In genomic region chr17:80779961-80780380, GRCh38 we compare ENCODE assay signal across 9 cellular contexts.
DNase-seq lines count a peak whose midpoint lies in the region; ATAC-seq, FAIRE-seq and TF ChIP-seq lines count a peak whose summit lies in the region.
"Had no signal": no experiment of that assay in that cellular context is flagged by ENCODE, and none has a peak within 500 bp of the region (broad histone marks: within the 10 kb centered on the region; RNA-seq: fewer than 3 reads in every experiment).

No MANE protein-coding gene starts in this region.

- ATAC-seq in DND-41 (ENCODE audit: insufficient read depth, low read depth), result no peak
- ATAC-seq in pancreas, result peak in 3 of 4 donors; percentile 30 to 45 (median 45)
- no peak for ATAC-seq in HG02759 (IDR thresholded peaks at IDR 0.05; ENCODE audit: unreplicated experiment)

- peaks cover 70% of the 10 kb centered on the region for H3K4me1 ChIP-seq in DND-41 (ENCODE audit: insufficient read depth, low read length)
- H3K4me1 ChIP-seq in pancreas, result no peaks in the 10 kb centered on the region

- no peaks in the 10 kb centered on the region for H4K20me1 ChIP-seq in DND-41 (ENCODE audit: insufficient read depth, low read length)

- H3K27ac ChIP-seq in DND-41 (ENCODE audit: low read length), result peak overlapping the region; percentile 86
- H3K27ac ChIP-seq in pancreas, result no peak overlapping the region

- peak overlapping the region; percentile 75 for H3K27ac Mint-ChIP-seq in dendritic cell treated with granulocyte-macrophage colony-stimulating factor and Interleukin-4, amounts not matched to agents 40 ng/mL and 50 ng/mL, for 4 days

- TF ChIP-seq CTCF in DND-41 (IDR thresholded peaks at IDR 0.05; ENCODE audit: borderline replicate concordance, extremely low read depth, low read length, poor library complexity, severe bottlenecking), result no peak
- TF ChIP-seq CTCF in pancreas (IDR thresholded peaks at IDR 0.05), result no peak

- H3K4me3 ChIP-seq in DND-41 (ENCODE audit: low read depth in 1 of 2, low read length in 2 of 2) (no peak overlapping the region), pancreas (no peak overlapping the region), H7 (ENCODE audit: insufficient read depth, low read depth, low read length) (no peak overlapping the region)

- H3K9me3 ChIP-seq in DND-41 (ENCODE audit: insufficient read depth, low read length, severe bottlenecking) (no peaks in the 10 kb centered on the region), pancreas (no peaks in the 10 kb centered on the region)

- intact Hi-C loops in dendritic cell treated with granulocyte-macrophage colony-stimulating factor and Interleukin-4, amounts not matched to agents 40 ng/mL and 50 ng/mL, for 4 days (cut with micrococcal nuclease), result no loop called here
- intact Hi-C loops in pancreas (cut with DNase I), result no loop called here

- peaks cover 2% of the 10 kb centered on the region for H3K27me3 Mint-ChIP-seq in dendritic cell treated with granulocyte-macrophage colony-stimulating factor and Interleukin-4, amounts not matched to agents 40 ng/mL and 50 ng/mL, for 4 days

- peak overlapping the region; percentile 35; the same call in 1 of the 2 replicates for H3K4me2 ChIP-seq in DND-41 (ENCODE audit: insufficient read depth, low read length)

- DNase-seq in DND-41 (no peak), NOMO-1 treated with dmso at 0.1 percent for 144 hours (lab: John Stamatoyannopoulos, UW; ENCODE audit: unreplicated experiment) (peak; percentile 77), pancreas (peak in 1 of 6 donors; percentile 27), hypothalamus (lab: John Stamatoyannopoulos, UW) (no peak), H7 (no peak)
- no peak for DNase-seq in activated CD8-positive, alpha-beta memory T cell treated with anti-CD3 and anti-CD28 coated beads, Interleukin-2, amount 50 U/mL, for 4 hours
- DNase-seq: effector CD8-positive, alpha-beta T cell had no signal

- no peaks in the 10 kb centered on the region for H3K9me3 Mint-ChIP-seq in dendritic cell treated with granulocyte-macrophage colony-stimulating factor and Interleukin-4, amounts not matched to agents 40 ng/mL and 50 ng/mL, for 4 days

- H3K4me1 Mint-ChIP-seq in dendritic cell treated with granulocyte-macrophage colony-stimulating factor and Interleukin-4, amounts not matched to agents 40 ng/mL and 50 ng/mL, for 4 days (ENCODE audit: low read depth), result peaks cover 37% of the 10 kb centered on the region

- H3K36me3 ChIP-seq in DND-41 (ENCODE audit: insufficient read depth, low read length), result peaks cover 24% of the 10 kb centered on the region
- no peaks in the 10 kb centered on the region for H3K36me3 ChIP-seq in pancreas
- no peaks in the 10 kb centered on the region for H3K36me3 ChIP-seq in H7 (replicated peaks; ENCODE audit: control insufficient read depth, insufficient read depth, low read length)

- H3K27me3 ChIP-seq in DND-41 (ENCODE audit: insufficient read depth, low read length, poor library complexity), result no peaks in the 10 kb centered on the region
- H3K27me3 ChIP-seq in pancreas, result no peaks in the 10 kb centered on the region
- no peaks in the 10 kb centered on the region for H3K27me3 ChIP-seq in H7 (ENCODE audit: control insufficient read depth, insufficient read depth, low read length)

- peak overlapping the region; percentile 53 for H3K4me3 Mint-ChIP-seq in dendritic cell treated with granulocyte-macrophage colony-stimulating factor and Interleukin-4, amounts not matched to agents 40 ng/mL and 50 ng/mL, for 4 days

- no peak for FAIRE-seq in pancreas (lab: Jason Lieb, UNC)

- H3K36me3 Mint-ChIP-seq in dendritic cell treated with granulocyte-macrophage colony-stimulating factor and Interleukin-4, amounts not matched to agents 40 ng/mL and 50 ng/mL, for 4 days (ENCODE audit: low read depth), result peaks cover 33% of the 10 kb centered on the region

- H3K79me2 ChIP-seq in DND-41 (ENCODE audit: insufficient read depth, low read length), result peaks cover 38% of the 10 kb centered on the region

- no peak overlapping the region for H2AFZ ChIP-seq in DND-41 (ENCODE audit: low read depth, low read length)

- WGBS in pancreas, 2 donors, result 67 to 69% methylated on average over 16 of the region's 16 CpGs

- peak overlapping the region; percentile 42; the same call in 1 of the 2 replicates for H3K9ac ChIP-seq in DND-41 (ENCODE audit: low read depth, low read length)

Comparison
In these comparisons a context has a peak if more than half of its experiments do, and no peak if none do; other contexts are left out.
1. ATAC-seq: peak in pancreas (3 of 4); none in DND-41 (single experiment) and HG02759 (single experiment).